14 cellular contexts compared by ENCODE assay signal in genomic region chr3:87674397-87675161, GRCh38.
DNase-seq lines count a peak whose midpoint lies in the region; ATAC-seq, FAIRE-seq and TF ChIP-seq lines count a peak whose summit lies in the region.
"Had no signal": no experiment of that assay in that cellular context is flagged by ENCODE, and none has a peak within 500 bp of the region (broad histone marks: within the 10 kb centered on the region; RNA-seq: fewer than 3 reads in every experiment).

No MANE protein-coding gene starts in this region.

- no peak for FAIRE-seq in small intestine (lab: Jason Lieb, UNC)

- BruUV-seq in Caco-2 (replicated peaks; lab: Mats Ljungman, UMichigan): no TSS peak

- H3K4me1 ChIP-seq in Caco-2 (no peaks in the 10 kb centered on the region), small intestine (ENCODE audit: control insufficient read depth in 2 of 2, insufficient read depth in 1 of 2, low read depth in 1 of 2, low read length in 1 of 2) (no peaks in the 10 kb centered on the region)

- peaks cover 3% of the 10 kb centered on the region for H3K27me3 Mint-ChIP-seq in activated T-helper 17 cell treated with anti-CD3 and anti-CD28 coated beads, Interleukin-2, amount 50 U/mL, for 72 hours
- no peaks in the 10 kb centered on the region for H3K27me3 Mint-ChIP-seq in Caco-2 (ENCODE audit: insufficient read depth, unreplicated experiment)

- CTCF ChIA-PET in Caco-2 (lab: Charles Lee): no interaction called here

- H3K27me3 ChIP-seq in Caco-2 (replicated peaks; ENCODE audit: control insufficient read depth, insufficient read depth, low read length): no peaks in the 10 kb centered on the region
- no peaks in the 10 kb centered on the region for H3K27me3 ChIP-seq in small intestine (ENCODE audit: control insufficient read depth in 2 of 2, insufficient read depth in 2 of 2, low read length in 2 of 2)

- 42 to 56% (median 48%) methylated on average over 9 of the region's 9 CpGs for WGBS in small intestine, 3 donors

- H3K36me3 ChIP-seq in Caco-2 (ENCODE audit: control insufficient read depth, insufficient read depth, low read length) (no peaks in the 10 kb centered on the region), small intestine (ENCODE audit: control insufficient read depth in 2 of 2, insufficient read depth in 2 of 2, low read length in 2 of 2) (no peaks in the 10 kb centered on the region)

- no peaks in the 10 kb centered on the region for H3K4me1 Mint-ChIP-seq in activated T-helper 17 cell treated with anti-CD3 and anti-CD28 coated beads, Interleukin-2, amount 50 U/mL, for 72 hours
- H3K4me1 Mint-ChIP-seq in Caco-2 (ENCODE audit: low read depth, unreplicated experiment): no peaks in the 10 kb centered on the region
- H3K4me1 Mint-ChIP-seq: brain; stimulated activated effector memory CD8-positive, alpha-beta T cell treated with anti-CD3 and anti-CD28 coated beads, Interleukin-12 subunit alpha, Interleukin-12 subunit beta, amount 100 ng/mL, for 72 hours had no signal

- no peak overlapping the region for H3K4me3 Mint-ChIP-seq in activated T-helper 17 cell treated with anti-CD3 and anti-CD28 coated beads, Interleukin-2, amount 50 U/mL, for 72 hours
- no peak overlapping the region for H3K4me3 Mint-ChIP-seq in Caco-2 (ENCODE audit: unreplicated experiment)
- H3K4me3 Mint-ChIP-seq: brain; stimulated activated effector memory CD8-positive, alpha-beta T cell treated with anti-CD3 and anti-CD28 coated beads, Interleukin-12 subunit alpha, Interleukin-12 subunit beta, amount 100 ng/mL, for 72 hours had no signal

- no peak for DNase-seq in Caco-2
- DNase-seq in NCI-H748 (lab: John Stamatoyannopoulos, UW; ENCODE audit: unreplicated experiment): no peak
- no peak for DNase-seq in activated CD4-positive, CD25-positive, alpha-beta regulatory T cell treated with anti-CD3 and anti-CD28 coated beads, Interleukin-2, amount 50 U/mL, for 72 hours
- no peak for DNase-seq in small intestine
- DNase-seq: activated CD4-positive, alpha-beta T cell treated with anti-CD3 and anti-CD28 coated beads, Interleukin-2, amount 50 U/mL, for 1 hour; left ventricle myocardium superior; NCI-H69 had no signal

- H3K9me3 ChIP-seq in Caco-2 (no peaks in the 10 kb centered on the region), small intestine (ENCODE audit: control insufficient read depth, low read depth) (no peaks in the 10 kb centered on the region)

- H3K36me3 Mint-ChIP-seq in activated T-helper 17 cell treated with anti-CD3 and anti-CD28 coated beads, Interleukin-2, amount 50 U/mL, for 72 hours (ENCODE audit: low read depth): no peaks in the 10 kb centered on the region
- no peaks in the 10 kb centered on the region for H3K36me3 Mint-ChIP-seq in Caco-2 (ENCODE audit: insufficient read depth, unreplicated experiment)
- H3K36me3 Mint-ChIP-seq: brain; IgD-negative memory B cell; stimulated activated effector memory CD8-positive, alpha-beta T cell treated with anti-CD3 and anti-CD28 coated beads, Interleukin-12 subunit alpha, Interleukin-12 subunit beta, amount 100 ng/mL, for 72 hours had no signal

- H3K27ac ChIP-seq in small intestine (ENCODE audit: low read depth in 1 of 2, low read length in 1 of 2): no peak overlapping the region

- ATAC-seq in GM18870 (IDR thresholded peaks at IDR 0.05; ENCODE audit: unreplicated experiment) (peak; percentile 98), GM21576 (IDR thresholded peaks at IDR 0.05; ENCODE audit: unreplicated experiment) (peak; percentile 99), HG03175 (IDR thresholded peaks at IDR 0.05; ENCODE audit: unreplicated experiment) (peak; percentile 99)
- ATAC-seq in activated T-helper 17 cell treated with anti-CD3 and anti-CD28 coated beads, Interleukin-2, amount 50 U/mL, for 72 hours (replicated peaks): peak; percentile 34
- ATAC-seq: left ventricle myocardium superior; stimulated activated effector memory CD8-positive, alpha-beta T cell treated with anti-CD3 and anti-CD28 coated beads, Interleukin-12 subunit alpha, Interleukin-12 subunit beta, amount 100 ng/mL, for 72 hours had no signal

- intact Hi-C loops in Caco-2 (cut with micrococcal nuclease; ENCODE audit: unreplicated experiment): no loop called here

- TF ChIP-seq CTCF in Caco-2 (IDR thresholded peaks at IDR 0.05; ENCODE audit: insufficient read depth in 1 of 2, low read depth in 1 of 2, low read length in 1 of 2, severe bottlenecking in 1 of 2, unreplicated experiment in 1 of 2): no peak

- H3K27ac Mint-ChIP-seq in activated T-helper 17 cell treated with anti-CD3 and anti-CD28 coated beads, Interleukin-2, amount 50 U/mL, for 72 hours: no peak overlapping the region
- H3K27ac Mint-ChIP-seq in Caco-2 (ENCODE audit: unreplicated experiment): no peak overlapping the region
- H3K27ac Mint-ChIP-seq: brain; IgD-negative memory B cell; stimulated activated effector memory CD8-positive, alpha-beta T cell treated with anti-CD3 and anti-CD28 coated beads, Interleukin-12 subunit alpha, Interleukin-12 subunit beta, amount 100 ng/mL, for 72 hours had no signal

- H3K9me3 Mint-ChIP-seq in activated T-helper 17 cell treated with anti-CD3 and anti-CD28 coated beads, Interleukin-2, amount 50 U/mL, for 72 hours: no peaks in the 10 kb centered on the region
- no peaks in the 10 kb centered on the region for H3K9me3 Mint-ChIP-seq in Caco-2 (ENCODE audit: unreplicated experiment)
- H3K9me3 Mint-ChIP-seq: brain; IgD-negative memory B cell; stimulated activated effector memory CD8-positive, alpha-beta T cell treated with anti-CD3 and anti-CD28 coated beads, Interleukin-12 subunit alpha, Interleukin-12 subunit beta, amount 100 ng/mL, for 72 hours had no signal

- POLR2A ChIA-PET in Caco-2 (lab: Charles Lee): no interaction called here

- H3K4me3 ChIP-seq in Caco-2 (ENCODE audit: low read depth, low read length): no peak overlapping the region
- no peak overlapping the region for H3K4me3 ChIP-seq in small intestine (ENCODE audit: low read depth in 1 of 2, low read length in 2 of 2)

Comparison
In these comparisons a context has a peak if more than half of its experiments do, and no peak if none do; other contexts are left out.
1. ATAC-seq: peak in every context shown above with its lines; median percentile 99 in GM21576; 99 in HG03175; 98 in GM18870; 34 in activated T-helper 17 cell treated with anti-CD3 and anti-CD28 coated beads, Interleukin-2, amount 50 U/mL, for 72 hours.